11 cellular contexts compared by ENCODE assay signal in the genomic region with DNA sequence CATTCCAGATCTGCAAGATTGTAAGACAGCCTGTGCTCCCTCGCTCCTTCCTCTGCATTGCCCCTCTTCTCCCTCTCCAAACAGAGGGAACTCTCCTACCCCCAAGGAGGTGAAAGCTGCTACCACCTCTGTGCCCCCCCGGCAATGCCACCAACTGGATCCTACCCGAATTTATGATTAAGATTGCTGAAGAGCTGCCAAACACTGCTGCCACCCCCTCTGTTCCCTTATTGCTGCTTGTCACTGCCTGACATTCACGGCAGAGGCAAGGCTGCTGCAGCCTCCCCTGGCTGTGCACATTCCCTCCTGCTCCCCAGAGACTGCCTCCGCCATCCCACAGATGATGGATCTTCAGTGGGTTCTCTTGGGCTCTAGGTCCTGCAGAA. TPM values are rescaled to one million over a fixed set of nuclear protein-coding genes. Genes with fewer than 3 reads are reported as not detected.
DNase-seq lines count a peak whose midpoint lies in the region; ATAC-seq and TF ChIP-seq lines count a peak whose summit lies in the region.
"Had no signal": no experiment of that assay in that cellular context is flagged by ENCODE, and none has a peak within 500 bp of the region (broad histone marks: within the 10 kb centered on the region; RNA-seq: fewer than 3 reads in every experiment).

No MANE protein-coding gene starts in this region.

- H3K9me3 Mint-ChIP-seq in activated CD4-positive, alpha-beta T cell treated with anti-CD3 and anti-CD28 coated beads for 36 hours (ENCODE audit: low read depth) = no peaks in the 10 kb centered on the region
- no peaks in the 10 kb centered on the region for H3K9me3 Mint-ChIP-seq in brain
- H3K9me3 Mint-ChIP-seq: WTC11 had no signal

- peak overlapping the region; percentile 71 for H3K4me3 Mint-ChIP-seq in activated CD4-positive, alpha-beta T cell treated with anti-CD3 and anti-CD28 coated beads for 36 hours
- H3K4me3 Mint-ChIP-seq in brain = no peak overlapping the region
- H3K4me3 Mint-ChIP-seq: WTC11 had no signal

- TF ChIP-seq POLR2A in Peyer's patch (IDR thresholded peaks at IDR 0.05) = no peak

- peaks cover 70% of the 10 kb centered on the region for H3K36me3 Mint-ChIP-seq in activated CD4-positive, alpha-beta T cell treated with anti-CD3 and anti-CD28 coated beads for 36 hours (ENCODE audit: low read depth)
- H3K36me3 Mint-ChIP-seq in brain = no peaks in the 10 kb centered on the region
- H3K36me3 Mint-ChIP-seq: WTC11 had no signal

- DNase-seq in activated CD4-positive, alpha-beta T cell treated with anti-CD3 and anti-CD28 coated beads for 36 hours = peak; percentile 49
- no peak for DNase-seq in activated CD4-positive, alpha-beta T cell treated with anti-CD3 and anti-CD28 coated beads for 4 hours
- no peak for DNase-seq in Peyer's patch
- DNase-seq in putamen (ENCODE audit: low spot score) = peak; percentile 78
- DNase-seq in NCI-H1436 treated with DMSO at 0.1 percent for 48 hours (lab: John Stamatoyannopoulos, UW) = no peak
- DNase-seq: NCI-H2029 treated with DMSO at 0.1 percent for 48 hours had no signal

- no peak overlapping the region for H3K4me3 ChIP-seq in Peyer's patch
- H3K4me3 ChIP-seq: smooth muscle cell had no signal

- peak overlapping the region; percentile 99 for H3K27ac Mint-ChIP-seq in activated CD4-positive, alpha-beta T cell treated with anti-CD3 and anti-CD28 coated beads for 36 hours
- H3K27ac Mint-ChIP-seq in brain = peak overlapping the region in 3 of 5 experiments; percentile 18 to 47 (median 19)

- no peaks in the 10 kb centered on the region for H3K27me3 Mint-ChIP-seq in activated CD4-positive, alpha-beta T cell treated with anti-CD3 and anti-CD28 coated beads for 36 hours
- peaks cover 8% of the 10 kb centered on the region for H3K27me3 Mint-ChIP-seq in brain

- TF ChIP-seq CTCF in Peyer's patch (IDR thresholded peaks at IDR 0.05) = no peak
- no peak for TF ChIP-seq CTCF in brain (conservative IDR thresholded peaks at IDR 0.05)

- CTCF ChIA-PET in activated CD4-positive, alpha-beta T cell treated with anti-CD3 and anti-CD28 coated beads for 36 hours (lab: Charles Lee) = interaction anchor here (0.7 to 5.9 kb wide), 12 partner anchors 10 to 729 kb away, joined by 3 to 195 read pairs (median 6); no protein-coding TSS in a partner anchor

- no peaks in the 10 kb centered on the region for H3K27me3 ChIP-seq in Peyer's patch

- intact Hi-C loops in activated CD4-positive, alpha-beta T cell treated with anti-CD3 and anti-CD28 coated beads for 36 hours (cut with DNase I, micrococcal nuclease) = loop anchor here (2.0 to 10.0 kb wide), 5 partner anchors 15 to 837 kb away; no protein-coding TSS in a partner anchor

- H3K4me1 Mint-ChIP-seq in activated CD4-positive, alpha-beta T cell treated with anti-CD3 and anti-CD28 coated beads for 36 hours = peaks cover 90% of the 10 kb centered on the region
- peaks cover 39% of the 10 kb centered on the region for H3K4me1 Mint-ChIP-seq in brain

- H3K36me3 ChIP-seq in Peyer's patch = no peaks in the 10 kb centered on the region

- no peaks in the 10 kb centered on the region for H3K9me3 ChIP-seq in Peyer's patch

- H3K27ac ChIP-seq in Peyer's patch = peak overlapping the region; percentile 50 to 86 (median 68)

- no peak for ATAC-seq in activated CD4-positive, alpha-beta T cell treated with anti-CD3 and anti-CD28 coated beads for 36 hours
- ATAC-seq in GM18867 (IDR thresholded peaks at IDR 0.05; ENCODE audit: unreplicated experiment) (no peak), HG02840 (IDR thresholded peaks at IDR 0.05; ENCODE audit: low FRiP score, unreplicated experiment) (no peak)
- ATAC-seq: WTC11 had no signal

- POLR2A ChIA-PET in activated CD4-positive, alpha-beta T cell treated with anti-CD3 and anti-CD28 coated beads for 36 hours (lab: Charles Lee) = interaction anchor here (0.5 to 1.6 kb wide), 7 partner anchors 19 to 723 kb away, joined by 3 to 10 read pairs (median 5); no protein-coding TSS in a partner anchor

- H3K4me1 ChIP-seq in Peyer's patch = peaks cover 0 to 36% (median 28%) of the 10 kb centered on the region in 4 donors

RNA-seq across cellular contexts. Expression of a gene that starts 37.4 kb away (rescaled TPM):
- 100 to 1,000 TPM; 265 to 302 TPM for total RNA-seq in activated CD4-positive, alpha-beta T cell treated with anti-CD3 and anti-CD28 coated beads for 36 hours
- 100 to 1,000 TPM in 2 of 4 donors, 10 to 100 TPM in 2; 52.0 to 173 (median 123) TPM for total RNA-seq in Peyer's patch
- polyA plus RNA-seq in brain (ENCODE audit: insufficient read depth, low read depth, low replicate concordance) = 410 TPM

RNA-seq across cellular contexts. Expression of a gene that starts 46.5 kb away (rescaled TPM):
- total RNA-seq in activated CD4-positive, alpha-beta T cell treated with anti-CD3 and anti-CD28 coated beads for 36 hours = 10 to 100 TPM in 1 of 2 experiments, 1 to 10 TPM in 1; 8.3 to 10.5 TPM
- total RNA-seq in Peyer's patch = 10 to 100 TPM; 28.1 to 51.4 (median 42.8) TPM
- 36.2 TPM for polyA plus RNA-seq in brain (ENCODE audit: insufficient read depth, low read depth, low replicate concordance)

Comparison
In these comparisons a context has a peak if more than half of its experiments do, and no peak if none do; other contexts are left out.
1. DNase-seq: peak in activated CD4-positive, alpha-beta T cell treated with anti-CD3 and anti-CD28 coated beads for 36 hours (single experiment) and putamen (single experiment); none in activated CD4-positive, alpha-beta T cell treated with anti-CD3 and anti-CD28 coated beads for 4 hours (0 of 2), Peyer's patch (0 of 3) and NCI-H1436 treated with DMSO at 0.1 percent for 48 hours (single experiment).